In genomic region chr11:46239801-46240061, GRCh38 we compare ENCODE assay signal across 9 cellular contexts. TPM values are rescaled to one million over a fixed set of nuclear protein-coding genes. Genes with fewer than 3 reads are reported as not detected.
DNase-seq lines count a peak whose midpoint lies in the region; ATAC-seq lines count a peak whose summit lies in the region.
"Had no signal": no experiment of that assay in that cellular context is flagged by ENCODE, and none has a peak within 500 bp of the region (broad histone marks: within the 10 kb centered on the region; RNA-seq: fewer than 3 reads in every experiment).

No MANE protein-coding gene starts in this region.

- H3K4ac ChIP-seq in neuronal stem cell (ENCODE audit: low read length), result no peak overlapping the region

- no peak overlapping the region for H2BK5ac ChIP-seq in neuronal stem cell (ENCODE audit: low read length)

- H3K4me3 ChIP-seq in neuronal stem cell (ENCODE audit: low read length in 2 of 2), result no peak overlapping the region

- H3K4me1 ChIP-seq in neuronal stem cell (ENCODE audit: control insufficient read depth in 2 of 2, insufficient read depth in 1 of 2, low read depth in 1 of 2, low read length in 2 of 2), result peaks cover 8 to 23% of the 10 kb centered on the region in 2 donors

- WGBS in neuronal stem cell (ENCODE audit: extremely low coverage in 2 of 2, insufficient read length in 2 of 2, insufficient replicate concordance in 1 of 2), 2 donors, result no CpG with 5 or more reads among the region's 4 CpGs

- no peak overlapping the region for H3K14ac ChIP-seq in neuronal stem cell (ENCODE audit: low read length)

- H3K36me3 Mint-ChIP-seq in dendritic cell treated with granulocyte-macrophage colony-stimulating factor and Interleukin-4, amounts not matched to agents 40 ng/mL and 50 ng/mL, for 4 days (ENCODE audit: low read depth), result no peaks in the 10 kb centered on the region

- H2BK15ac ChIP-seq in neuronal stem cell (ENCODE audit: low read length), result no peak overlapping the region

- H3K27me3 Mint-ChIP-seq in dendritic cell treated with granulocyte-macrophage colony-stimulating factor and Interleukin-4, amounts not matched to agents 40 ng/mL and 50 ng/mL, for 4 days, result peaks cover 3% of the 10 kb centered on the region

- no peaks in the 10 kb centered on the region for H3K9me3 Mint-ChIP-seq in dendritic cell treated with granulocyte-macrophage colony-stimulating factor and Interleukin-4, amounts not matched to agents 40 ng/mL and 50 ng/mL, for 4 days

- no peak overlapping the region for H2BK12ac ChIP-seq in neuronal stem cell (ENCODE audit: low read length)

- peaks cover 0 to 43% (median 11%) of the 10 kb centered on the region in 3 experiments for H3K27me3 ChIP-seq in neuronal stem cell (ENCODE audit: control insufficient read depth in 3 of 3, insufficient read depth in 3 of 3, low read depth in 1 of 3, low read length in 3 of 3)

- peak overlapping the region; percentile 4 for H3K4me3 Mint-ChIP-seq in dendritic cell treated with granulocyte-macrophage colony-stimulating factor and Interleukin-4, amounts not matched to agents 40 ng/mL and 50 ng/mL, for 4 days

- H4K8ac ChIP-seq in neuronal stem cell (ENCODE audit: low read depth, low read length), result no peak overlapping the region

- H3K4me2 ChIP-seq in neuronal stem cell (ENCODE audit: insufficient read depth, low read length, poor library complexity, severe bottlenecking), result no peak overlapping the region

- DNase-seq in NCI-H345 (lab: John Stamatoyannopoulos, UW), result peak; percentile 49
- DNase-seq in NCI-H345 treated with DMSO at 0.1 percent for 48 hours (lab: John Stamatoyannopoulos, UW; ENCODE audit: unreplicated experiment), result no peak
- DNase-seq in NAMALWA (ENCODE audit: low spot score), result peak; percentile 17
- DNase-seq in neuronal stem cell (ENCODE audit: low spot score), result no peak
- no peak for DNase-seq in SIG-M5 (lab: John Stamatoyannopoulos, UW)
- DNase-seq in dedifferentiated amniotic fluid mesenchymal stem cell (ENCODE audit: extremely low spot score), result no peak

- H3K18ac ChIP-seq in neuronal stem cell (ENCODE audit: low read length), result no peak overlapping the region

- H3K27ac Mint-ChIP-seq in dendritic cell treated with granulocyte-macrophage colony-stimulating factor and Interleukin-4, amounts not matched to agents 40 ng/mL and 50 ng/mL, for 4 days, result peak overlapping the region; percentile 82

- H4K91ac ChIP-seq in neuronal stem cell (ENCODE audit: low read depth, low read length, poor library complexity), result no peak overlapping the region

- peak overlapping the region; percentile 93 for H2AFZ ChIP-seq in neuronal stem cell (ENCODE audit: low read length)

- intact Hi-C loops in dendritic cell treated with granulocyte-macrophage colony-stimulating factor and Interleukin-4, amounts not matched to agents 40 ng/mL and 50 ng/mL, for 4 days (cut with micrococcal nuclease), result loop anchor here (1.0 to 5.0 kb wide), 2 partner anchors 69 to 112 kb away; no protein-coding TSS in a partner anchor

- no peaks in the 10 kb centered on the region for H3K79me1 ChIP-seq in neuronal stem cell (ENCODE audit: low read depth, low read length)

- H2AK5ac ChIP-seq in neuronal stem cell (ENCODE audit: low read depth, low read length), result no peak overlapping the region

- H2BK120ac ChIP-seq in neuronal stem cell (ENCODE audit: low read depth, low read length), result no peak overlapping the region

- H3K9ac ChIP-seq in neuronal stem cell (ENCODE audit: low read depth, low read length, poor library complexity), result no peak overlapping the region

- H3K36me3 ChIP-seq in neuronal stem cell (replicated peaks in 1 of 2; ENCODE audit: control insufficient read depth in 2 of 2, insufficient read depth in 2 of 2, low read length in 2 of 2), result no peaks in the 10 kb centered on the region

- ATAC-seq in HG02938 (IDR thresholded peaks at IDR 0.05; ENCODE audit: unreplicated experiment), result no peak

- H3K27ac ChIP-seq in neuronal stem cell (replicated peaks; ENCODE audit: low read length), result no peak overlapping the region
- H3K27ac ChIP-seq: VCaP had no signal

- H3K9me3 ChIP-seq in neuronal stem cell (replicated peaks in 1 of 2; ENCODE audit: control insufficient read depth in 2 of 2, insufficient read depth in 1 of 2, low read depth in 1 of 2, low read length in 2 of 2), result peaks cover 0 to 14% of the 10 kb centered on the region in 2 donors

- H3K4me1 Mint-ChIP-seq in dendritic cell treated with granulocyte-macrophage colony-stimulating factor and Interleukin-4, amounts not matched to agents 40 ng/mL and 50 ng/mL, for 4 days (ENCODE audit: low read depth), result peaks cover 51% of the 10 kb centered on the region

- H3K23ac ChIP-seq in neuronal stem cell (ENCODE audit: low read depth, low read length, poor library complexity), result no peak overlapping the region

RNA-seq across cellular contexts. Expression of gene CREB3L1, which starts 37.7 kb away (rescaled TPM):
- 8.4 TPM for polyA plus RNA-seq in neuronal stem cell (2013, experiment 1 of 2)
- 8.8 TPM for polyA plus RNA-seq in neuronal stem cell (2013, experiment 2 of 2)

Comparison
In these comparisons a context has a peak if more than half of its experiments do, and no peak if none do; other contexts are left out.
1. DNase-seq: peak in NCI-H345 (single experiment) and NAMALWA (single experiment); none in NCI-H345 treated with DMSO at 0.1 percent for 48 hours (single experiment), neuronal stem cell (single experiment), SIG-M5 (single experiment) and dedifferentiated amniotic fluid mesenchymal stem cell (single experiment).